Comparison of ENCODE assay signal across 10 cellular contexts in the genomic region with DNA sequence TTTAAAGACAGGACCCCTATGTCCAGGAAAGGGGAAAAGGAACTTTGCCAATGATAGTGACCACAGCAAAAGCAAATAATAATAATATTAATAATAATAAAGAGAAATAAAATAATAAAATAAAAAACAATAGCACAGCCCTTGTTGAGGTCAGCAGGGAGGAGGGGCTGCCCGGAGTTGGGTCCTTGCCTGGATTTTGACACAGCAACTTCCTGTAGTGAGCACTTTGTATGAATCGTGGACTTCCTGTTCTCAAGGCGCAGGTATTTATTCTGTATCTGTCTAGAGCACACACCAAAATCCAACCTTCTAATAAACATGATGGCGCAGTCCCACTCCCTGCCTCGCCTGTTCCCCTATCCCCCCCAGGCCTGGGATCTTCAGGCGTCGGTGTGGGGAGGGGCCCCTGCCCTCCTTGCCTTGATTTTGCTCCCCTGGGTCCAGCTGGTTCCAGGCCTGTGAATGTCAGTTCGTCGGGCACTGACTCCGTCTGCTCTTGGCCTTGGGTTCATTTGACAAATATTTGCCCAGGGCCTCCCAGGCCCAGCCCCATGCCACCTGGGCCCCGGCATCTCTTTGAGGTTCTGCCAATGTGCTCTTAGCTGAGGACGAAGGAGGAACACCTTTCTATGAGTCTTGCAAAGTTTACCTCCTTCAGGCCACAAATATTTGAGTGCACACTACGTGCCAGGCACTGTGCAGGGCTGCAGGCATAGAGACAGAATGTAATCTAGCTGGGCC. TPM values are rescaled to one million over a fixed set of nuclear protein-coding genes. Genes with fewer than 3 reads are reported as not detected.
DNase-seq lines count a peak whose midpoint lies in the region; ATAC-seq, FAIRE-seq and TF ChIP-seq lines count a peak whose summit lies in the region.
"Had no signal": no experiment of that assay in that cellular context is flagged by ENCODE, and none has a peak within 500 bp of the region (broad histone marks: within the 10 kb centered on the region; RNA-seq: fewer than 3 reads in every experiment).

No MANE protein-coding gene starts in this region.

- ATAC-seq in heart left ventricle (peak in 1 of 4 donors; percentile 63), Right ventricle myocardium inferior (no peak), GM21825 (IDR thresholded peaks at IDR 0.05; ENCODE audit: unreplicated experiment) (no peak)

- TF ChIP-seq CTCF in heart left ventricle (IDR thresholded peaks at IDR 0.05) = no peak
- TF ChIP-seq CTCF in cardiac fibroblast (IDR thresholded peaks at IDR 0.05; ENCODE audit: low read depth, low read length) = no peak
- TF ChIP-seq CTCF in vagina (IDR thresholded peaks at IDR 0.05) = no peak

- FAIRE-seq in urothelium cell line (lab: Jason Lieb, UNC) = no peak
- FAIRE-seq: TTC549 had no signal

- H3K9me3 ChIP-seq in heart left ventricle (no peaks in the 10 kb centered on the region), vagina (no peaks in the 10 kb centered on the region)

- WGBS in heart left ventricle, 4 donors = 51 to 64% (median 63%) methylated on average over 13 of the region's 13 CpGs

- H3K27ac ChIP-seq in heart left ventricle (peak overlapping the region; percentile 12 to 77 (median 54)), vagina (peak overlapping the region; percentile 33)

- intact Hi-C loops in heart left ventricle (cut with DNase I) = no loop called here
- intact Hi-C loops in Right ventricle myocardium inferior (cut with DNase I) = no loop called here
- intact Hi-C loops in vagina (cut with DNase I) = no loop called here

- H3K4me3 ChIP-seq in heart left ventricle = no peak overlapping the region
- H3K4me3 ChIP-seq in cardiac fibroblast (replicated peaks in 1 of 2; ENCODE audit: low read depth in 2 of 2, low read length in 2 of 2) = no peak overlapping the region
- no peak overlapping the region for H3K4me3 ChIP-seq in vagina

- H3K36me3 ChIP-seq in heart left ventricle (peaks cover 2 to 62% (median 55%) of the 10 kb centered on the region in 9 donors), vagina (peaks cover 0 to 42% of the 10 kb centered on the region in 2 donors)

- H3K27me3 ChIP-seq in heart left ventricle (no peaks in the 10 kb centered on the region), vagina (no peaks in the 10 kb centered on the region)

- TF ChIP-seq POLR2A in heart left ventricle (IDR thresholded peaks at IDR 0.05) (no peak), vagina (IDR thresholded peaks at IDR 0.05) (no peak)

- DNase-seq in heart left ventricle (peak in 4 of 5 donors; percentile 52 to 68 (median 60)), Right ventricle myocardium inferior (ENCODE audit: missing footprints) (no peak), cardiac fibroblast (ENCODE audit: low read depth in 2 of 2) (peak; percentile 75 to 79), lung microvascular endothelial cell (ENCODE audit: low read depth in 2 of 2) (peak; percentile 85 to 93), vagina (ENCODE audit: extremely low spot score in 2 of 2) (no peak), urothelium cell line (ENCODE audit: low spot score) (no peak), hypothalamus (lab: John Stamatoyannopoulos, UW) (no peak)
- DNase-seq: NCI-H2107 had no signal

- H3K4me1 ChIP-seq in heart left ventricle = peaks cover 4 to 66% (median 44%) of the 10 kb centered on the region in 12 donors
- peaks cover 50% of the 10 kb centered on the region for H3K4me1 ChIP-seq in vagina

RNA-seq across cellular contexts. Expression of a gene that starts 13.9 kb away (rescaled TPM):
- 100 to 1,000 TPM in 6 of 9 donors, 10 to 100 TPM in 3; 91.5 to 225 (median 107) TPM for total RNA-seq in heart left ventricle
- 10 to 100 TPM; 38.9 to 94.6 TPM for polyA plus RNA-seq in heart left ventricle
- total RNA-seq in Right ventricle myocardium inferior = 109 TPM
- total RNA-seq in lung microvascular endothelial cell = 42.7 and 67.5 TPM in 2 replicates
- total RNA-seq in vagina = 126 TPM

RNA-seq across cellular contexts. Expression of a gene that starts 56.0 kb away (rescaled TPM):
- 10 to 100 TPM in 7 of 9 donors, 1 to 10 TPM in 2; 5.8 to 17.0 (median 12.6) TPM for total RNA-seq in heart left ventricle
- polyA plus RNA-seq in heart left ventricle = 10 to 100 TPM in 1 of 2 donors, 1 to 10 TPM in 1; 9.0 to 19.3 TPM
- total RNA-seq in Right ventricle myocardium inferior = 15.4 TPM
- 2.8 and 3.9 TPM in 2 replicates for total RNA-seq in lung microvascular endothelial cell
- total RNA-seq in vagina = 7.4 TPM

RNA-seq across cellular contexts. Expression of a gene that starts 56.3 kb away (rescaled TPM):
- total RNA-seq in heart left ventricle (1 to 10 TPM in 7 of 9 donors, under 1 TPM in 2; 0.50 to 7.2 (median 2.4) TPM), Right ventricle myocardium inferior (0.68 TPM), lung microvascular endothelial cell (2.8 and 5.0 TPM in 2 replicates), vagina (6.4 TPM)
- polyA plus RNA-seq in heart left ventricle = 1 to 10 TPM; 1.8 to 5.9 TPM

Comparison
In these comparisons a context has a peak if more than half of its experiments do, and no peak if none do; other contexts are left out.
1. DNase-seq: peak in heart left ventricle (4 of 5), cardiac fibroblast (2 of 2) and lung microvascular endothelial cell (2 of 2); none in Right ventricle myocardium inferior (single experiment), vagina (0 of 2), urothelium cell line (single experiment) and hypothalamus (0 of 51).